ENCODE assay signal across 12 cellular contexts in genomic region chr12:4308334-4308960, GRCh38. TPM values are rescaled to one million over a fixed set of nuclear protein-coding genes. Genes with fewer than 3 reads are reported as not detected.
DNase-seq lines count a peak whose midpoint lies in the region; ATAC-seq, FAIRE-seq and TF ChIP-seq lines count a peak whose summit lies in the region.
"Had no signal": no experiment of that assay in that cellular context is flagged by ENCODE, and none has a peak within 500 bp of the region (broad histone marks: within the 10 kb centered on the region; RNA-seq: fewer than 3 reads in every experiment).

No MANE protein-coding gene starts in this region.

- H3K4me1 ChIP-seq in A549: no peaks in the 10 kb centered on the region
- H3K4me1 ChIP-seq in HCT116 (ENCODE audit: control insufficient read depth in 1 of 2, insufficient read depth in 2 of 2, low read length in 2 of 2): peaks cover 8 to 19% of the 10 kb centered on the region in 2 experiments
- peaks cover 13% of the 10 kb centered on the region for H3K4me1 ChIP-seq in mammary epithelial cell (ENCODE audit: insufficient read depth, low read length)
- H3K4me1 ChIP-seq in GM23248 (ENCODE audit: insufficient read depth): no peaks in the 10 kb centered on the region

- in situ Hi-C loops in mammary epithelial cell (cut with MboI; ENCODE audit: low sequenced_read_pairs in 2 of 2): loop anchor here in 1 of 2 donors (25.0 kb wide), 1 partner anchor 229 kb away; the partner anchor contains the start of gene RAD51AP1
- in situ Hi-C loops in GM23248 (cut with MboI): no loop called here

- H3K27ac Mint-ChIP-seq in naive thymus-derived CD8-positive, alpha-beta T cell: peak overlapping the region in 7 of 10 donors; percentile 11 to 84 (median 61)
- H3K27ac Mint-ChIP-seq: activated naive CD4-positive, alpha-beta T cell treated with anti-CD3 and anti-CD28 coated beads, Interleukin-2, amount 10 ng/mL, durations not matched to agents 7 days and 5 days had no signal

- RAD21 ChIA-PET in HCT116 (lab: Charles Lee; ENCODE audit: low non-redundant PET in 1 of 2, low total read pairs in 2 of 2, uncharacterized antibody in 2 of 2, unreplicated experiment in 2 of 2): no interaction called here

- no peaks in the 10 kb centered on the region for H3K27me3 Mint-ChIP-seq in naive thymus-derived CD8-positive, alpha-beta T cell
- H3K27me3 Mint-ChIP-seq: activated naive CD4-positive, alpha-beta T cell treated with anti-CD3 and anti-CD28 coated beads, Interleukin-2, amount 10 ng/mL, durations not matched to agents 7 days and 5 days had no signal

- ATAC-seq in A549 (no peak; a peak in 1 of 6 replicates), HCT116 (peak; percentile 17), HG02678 (IDR thresholded peaks at IDR 0.05; ENCODE audit: unreplicated experiment) (no peak)
- no peak for ATAC-seq in naive thymus-derived CD8-positive, alpha-beta T cell

- CTCF ChIA-PET in A549 (lab: Yijun Ruan, JAX) (interaction anchor here (0.6 to 3.1 kb wide), 19 partner anchors 9 to 579 kb away, joined by 3 to 17 read pairs (median 3); a partner anchor contains a TSS), HCT116 (lab: Charles Lee) (interaction anchor here (0.7 to 1.0 kb wide), 2 partner anchors 30 to 423 kb away, joined by 3 read pairs; no protein-coding TSS in a partner anchor), mammary epithelial cell (lab: Charles Lee; ENCODE audit: low non-redundant PET) (no interaction called here)

- BruUV-seq in HCT116 (replicated peaks; lab: Mats Ljungman, UMichigan) (no TSS peak), mammary epithelial cell (replicated peaks; lab: Mats Ljungman, UMichigan) (no TSS peak)

- H3K4me2 ChIP-seq in A549 (peak overlapping the region; percentile 76), HCT116 (ENCODE audit: low read length) (peak overlapping the region; percentile 77), mammary epithelial cell (ENCODE audit: insufficient read depth, low read depth, low read length) (peak overlapping the region; percentile 61), GM23248 (ENCODE audit: unreplicated experiment) (no peak overlapping the region)

- WGBS in A549 (ENCODE audit: missing lambda C conversion rate): 88% methylated on average over 12 of the region's 14 CpGs
- 25% methylated on average over 11 of the region's 14 CpGs for WGBS in mammary epithelial cell (ENCODE audit: low coverage, missing lambda C conversion rate)
- 72 to 75% methylated on average over 13 to 14 of the region's 14 CpGs for WGBS in GM23248 (ENCODE audit: low coverage in 1 of 2, low lambda C conversion rate in 2 of 2, missing lambda C conversion rate in 2 of 2), 2 experiments

- no peaks in the 10 kb centered on the region for H3K9me3 Mint-ChIP-seq in naive thymus-derived CD8-positive, alpha-beta T cell
- H3K9me3 Mint-ChIP-seq: activated naive CD4-positive, alpha-beta T cell treated with anti-CD3 and anti-CD28 coated beads, Interleukin-2, amount 10 ng/mL, durations not matched to agents 7 days and 5 days had no signal

- no peak for FAIRE-seq in A549 (lab: Jason Lieb, UNC)

- no peak for DNase-seq in A549 (ENCODE audit: low read depth in 1 of 2, low spot score in 1 of 2)
- no peak for DNase-seq in HCT116 (ENCODE audit: low read depth, low spot score)
- DNase-seq in mammary epithelial cell: no peak
- no peak for DNase-seq in naive thymus-derived CD8-positive, alpha-beta T cell
- no peak for DNase-seq in NCI-H526 treated with DMSO at 0.1 percent for 48 hours (lab: John Stamatoyannopoulos, UW)
- no peak for DNase-seq in DMS153 (lab: John Stamatoyannopoulos, UW)
- no peak for DNase-seq in GM23248
- DNase-seq: activated CD4-positive, alpha-beta T cell treated with anti-CD3 and anti-CD28 coated beads for 4 hours; activated naive CD4-positive, alpha-beta T cell treated with anti-CD3 and anti-CD28 coated beads, Interleukin-2, amount 10 ng/mL, durations not matched to agents 7 days and 5 days had no signal

- H3K27me3 ChIP-seq in HCT116 (ENCODE audit: insufficient read depth, low read length) (peaks cover 13% of the 10 kb centered on the region), mammary epithelial cell (ENCODE audit: insufficient read depth, low read length) (no peaks in the 10 kb centered on the region), GM23248 (replicated peaks; ENCODE audit: insufficient read depth) (peaks cover 45% of the 10 kb centered on the region)
- H3K27me3 ChIP-seq: neutrophil had no signal

- H2AFZ ChIP-seq in HCT116 (ENCODE audit: low read depth, low read length, poor library complexity, severe bottlenecking) (peak overlapping the region; percentile 89), mammary epithelial cell (ENCODE audit: low read depth, low read length) (peak overlapping the region; percentile 24), GM23248 (no peak overlapping the region)

- peaks cover 0 to 4% (median 2%) of the 10 kb centered on the region in 4 donors for H3K4me1 Mint-ChIP-seq in naive thymus-derived CD8-positive, alpha-beta T cell

- H3K9ac ChIP-seq in HCT116 (ENCODE audit: low read length) (peak overlapping the region; percentile 24), mammary epithelial cell (ENCODE audit: insufficient read depth, low read length) (no peak overlapping the region), GM23248 (no peak overlapping the region)

- H3K27ac ChIP-seq in A549 (no peak overlapping the region), HCT116 (ENCODE audit: low read depth, low read length) (0 out of 2 replicates have a peak overlapping the region, but pooled peaks have one; percentile 39), mammary epithelial cell (ENCODE audit: insufficient read depth, low read depth, low read length) (no peak overlapping the region), GM23248 (no peak overlapping the region)
- H3K27ac ChIP-seq: coronary artery, neutrophil had no signal

- TF ChIP-seq EP300 in A549 (IDR thresholded peaks at IDR 0.05): no peak

- TF ChIP-seq CTCF in A549 (IDR thresholded peaks at IDR 0.05) (no peak), HCT116 (IDR thresholded peaks at IDR 0.05 in 2 of 3, conservative IDR thresholded peaks at IDR 0.05 in 1 of 3; ENCODE audit: borderline replicate concordance in 1 of 3, insufficient read depth in 1 of 3, low read depth in 2 of 3, low read length in 2 of 3) (no peak), mammary epithelial cell (conservative IDR thresholded peaks at IDR 0.05 in 1 of 2, IDR thresholded peaks at IDR 0.05 in 1 of 2; ENCODE audit: extremely low read depth in 1 of 2, insufficient read depth in 1 of 2, low read depth in 1 of 2, low read length in 2 of 2) (no peak)

- dilution Hi-C loops in mammary epithelial cell (cut with HindIII; ENCODE audit: low sequenced_read_pairs): no loop called here

- no peaks in the 10 kb centered on the region for H3F3A ChIP-seq in GM23248 (ENCODE audit: insufficient read depth)

- no peak for TF ChIP-seq RAD21 in A549 (conservative IDR thresholded peaks at IDR 0.05 in 1 of 2, IDR thresholded peaks at IDR 0.05 in 1 of 2)
- no peak for TF ChIP-seq RAD21 in HCT116 (IDR thresholded peaks at IDR 0.05; ENCODE audit: low read depth)

- no peak overlapping the region for H3K4me3 Mint-ChIP-seq in naive thymus-derived CD8-positive, alpha-beta T cell
- H3K4me3 Mint-ChIP-seq: activated naive CD4-positive, alpha-beta T cell treated with anti-CD3 and anti-CD28 coated beads, Interleukin-2, amount 10 ng/mL, durations not matched to agents 7 days and 5 days had no signal

- no peaks in the 10 kb centered on the region for H3K9me2 ChIP-seq in HCT116 (ENCODE audit: insufficient read depth)
- no peaks in the 10 kb centered on the region for H3K9me2 ChIP-seq in GM23248 (ENCODE audit: insufficient read depth)

- POLR2A ChIA-PET in A549 (lab: Yijun Ruan, JAX) (interaction anchor here (1.0 kb wide), 1 partner anchor 12 kb away, joined by 6 read pairs; the partner anchor contains the start of gene TIGAR), HCT116 (lab: Charles Lee) (no interaction called here)
- POLR2A ChIA-PET in naive thymus-derived CD8-positive, alpha-beta T cell (lab: Charles Lee): no interaction called here

- no peak overlapping the region for H3K4me3 ChIP-seq in A549
- peak overlapping the region in 1 of 2 experiments; percentile 39; a peak in 2 of 4 replicates for H3K4me3 ChIP-seq in HCT116 (replicated peaks in 1 of 2; ENCODE audit: low read depth in 1 of 2, low read length in 2 of 2)
- H3K4me3 ChIP-seq in mammary epithelial cell (replicated peaks in 1 of 3; ENCODE audit: insufficient read depth in 1 of 3, low read depth in 2 of 3, low read length in 3 of 3): no peak overlapping the region
- H3K4me3 ChIP-seq in GM23248: no peak overlapping the region

- intact Hi-C loops in HCT116 (cut with micrococcal nuclease): loop anchor here (5.0 kb wide), 1 partner anchor 449 kb away; no protein-coding TSS in a partner anchor
- intact Hi-C loops in mammary epithelial cell (cut with micrococcal nuclease): loop anchor here (1.0 to 5.0 kb wide), 5 partner anchors 13 to 449 kb away; partner anchors contain the start of gene TIGAR

- no peaks in the 10 kb centered on the region for H3K79me2 ChIP-seq in HCT116 (ENCODE audit: insufficient read depth, low read length)
- peaks cover 4% of the 10 kb centered on the region for H3K79me2 ChIP-seq in mammary epithelial cell (ENCODE audit: insufficient read depth, low read length)
- no peaks in the 10 kb centered on the region for H3K79me2 ChIP-seq in GM23248 (ENCODE audit: insufficient read depth)

- H4K20me1 ChIP-seq in HCT116 (ENCODE audit: insufficient read depth) (no peaks in the 10 kb centered on the region), mammary epithelial cell (ENCODE audit: insufficient read depth, low read length) (no peaks in the 10 kb centered on the region), GM23248 (ENCODE audit: insufficient read depth) (no peaks in the 10 kb centered on the region)

- TF ChIP-seq POLR2A in A549 (IDR thresholded peaks at IDR 0.05; ENCODE audit: low read length): no peak
- no peak for TF ChIP-seq POLR2A in HCT116 (IDR thresholded peaks at IDR 0.05; ENCODE audit: borderline replicate concordance, extremely low read depth, insufficient read depth, insufficient read length)

- H3K36me3 ChIP-seq in HCT116 (ENCODE audit: control insufficient read depth in 1 of 2, insufficient read depth in 2 of 2, low read length in 2 of 2) (no peaks in the 10 kb centered on the region), mammary epithelial cell (ENCODE audit: insufficient read depth, low read length) (peaks cover 9% of the 10 kb centered on the region), GM23248 (ENCODE audit: low read depth) (no peaks in the 10 kb centered on the region)

- H3K9me3 ChIP-seq in A549: no peaks in the 10 kb centered on the region
- H3K9me3 ChIP-seq in HCT116 (ENCODE audit: control insufficient read depth in 1 of 2, insufficient read depth in 1 of 2, low read depth in 1 of 2, low read length in 2 of 2): no peaks in the 10 kb centered on the region
- no peaks in the 10 kb centered on the region for H3K9me3 ChIP-seq in mammary epithelial cell (replicated peaks; ENCODE audit: insufficient read depth, low read length)
- no peaks in the 10 kb centered on the region for H3K9me3 ChIP-seq in GM23248 (ENCODE audit: low read depth)
- H3K9me3 ChIP-seq: neutrophil had no signal

- peaks cover 0 to 60% (median 4%) of the 10 kb centered on the region in 3 donors for H3K36me3 Mint-ChIP-seq in naive thymus-derived CD8-positive, alpha-beta T cell

RNA-seq across cellular contexts. Expression of gene TIGAR, which starts 12.6 kb away (rescaled TPM):
- 30.0 and 50.9 TPM in 2 replicates for polyA plus RNA-seq in A549 (2011; rRNA removed)
- polyA plus RNA-seq in A549 (2012; cell fraction: cytosol; rRNA removed): 8.5 and 9.0 TPM in 2 replicates
- 2.1 and 6.6 TPM in 2 replicates for polyA plus RNA-seq in A549 (2012; cell fraction: nucleus; rRNA removed)
- 24.5 to 30.6 TPM (median 25.2 TPM) in 3 replicates for polyA plus RNA-seq in A549 (2017; fragmentation: RNase III; extraction: RNeasy Plus Mini Kit Qiagen cat#74134 plus additional on column Dnase treatment)
- 6.3 and 7.7 TPM in 2 replicates for polyA minus RNA-seq in A549 (2011; rRNA and poly(A)+ RNA removed)
- 13.7 TPM for total RNA-seq in HCT116 (2021; ENCODE audit: unreplicated experiment)
- 6.0 and 6.3 TPM in 2 replicates for polyA plus RNA-seq in HCT116 (2012)
- total RNA-seq in mammary epithelial cell: 10 to 100 TPM; 42.8 to 68.2 TPM
- 15.5 TPM for polyA plus RNA-seq in mammary epithelial cell
- polyA minus RNA-seq in mammary epithelial cell: 3.8 TPM
- 10 to 100 TPM; 10.6 to 14.0 TPM for total RNA-seq in naive thymus-derived CD8-positive, alpha-beta T cell
- 1 to 10 TPM; 2.1 to 4.2 (median 2.5) TPM for polyA plus RNA-seq in naive thymus-derived CD8-positive, alpha-beta T cell
- total RNA-seq in GM23248 (2014; rRNA removed; shearing (Covaris generic)): 6.7 and 9.3 TPM in 2 replicates
- 23.6 and 24.6 TPM in 2 replicates for polyA plus RNA-seq in GM23248 (2016; fragmentation: Nextera tagmentation; extraction: Ambion mirVana)

RNA-seq across cellular contexts. Expression of gene CCND2, which starts 34.9 kb away (rescaled TPM):
- polyA plus RNA-seq in A549 (2011; rRNA removed): 0.18 and 0.20 TPM in 2 replicates
- polyA plus RNA-seq in A549 (2012; cell fraction: cytosol; rRNA removed): 0.01 TPM in 1 of 2 replicates, not detected in the other
- not detected in 2 replicates for polyA plus RNA-seq in A549 (2012; cell fraction: nucleus; rRNA removed)
- polyA plus RNA-seq in A549 (2017; fragmentation: RNase III; extraction: RNeasy Plus Mini Kit Qiagen cat#74134 plus additional on column Dnase treatment): not detected in 3 replicates
- polyA minus RNA-seq in A549 (2011; rRNA and poly(A)+ RNA removed): 0.37 and 0.78 TPM in 2 replicates
- 1.1 TPM for total RNA-seq in HCT116 (2021; ENCODE audit: unreplicated experiment)
- 0.25 TPM in 1 of 2 replicates, not detected in the other for polyA plus RNA-seq in HCT116 (2012)
- total RNA-seq in mammary epithelial cell: 100 to 1,000 TPM; 483 to 932 TPM
- 234 TPM for polyA plus RNA-seq in mammary epithelial cell
- 991 TPM for polyA minus RNA-seq in mammary epithelial cell
- 10 to 100 TPM; 89.3 to 93.3 TPM for total RNA-seq in naive thymus-derived CD8-positive, alpha-beta T cell
- 10 to 100 TPM; 69.3 to 94.1 (median 84.9) TPM for polyA plus RNA-seq in naive thymus-derived CD8-positive, alpha-beta T cell
- total RNA-seq in GM23248 (2014; rRNA removed; shearing (Covaris generic)): 4.2 and 4.9 TPM in 2 replicates
- 2.9 TPM in 2 replicates for polyA plus RNA-seq in GM23248 (2016; fragmentation: Nextera tagmentation; extraction: Ambion mirVana)

Comparison
In these comparisons a context has a peak if more than half of its experiments do, and no peak if none do; other contexts are left out.
1. RNA of gene CCND2, which starts 34.9 kb away (total RNA-seq): 483 to 932 TPM in mammary epithelial cell and 89.3 to 93.3 TPM in naive thymus-derived CD8-positive, alpha-beta T cell; 4.2 to 4.9 TPM in GM23248 and 1.1 TPM in HCT116 (single experiment); every median in the first group is over 10 times any median in the second.